Comparison of ENCODE assay signal across 13 cellular contexts in genomic region chr11:4065601-4066377, GRCh38. TPM values are rescaled to one million over a fixed set of nuclear protein-coding genes. Genes with fewer than 3 reads are reported as not detected.
DNase-seq lines count a peak whose midpoint lies in the region; ATAC-seq and TF ChIP-seq lines count a peak whose summit lies in the region.
"Had no signal": no experiment of that assay in that cellular context is flagged by ENCODE, and none has a peak within 500 bp of the region (broad histone marks: within the 10 kb centered on the region; RNA-seq: fewer than 3 reads in every experiment).

No MANE protein-coding gene starts in this region.

- no peak for TF ChIP-seq POLR2A in esophagus squamous epithelium (IDR thresholded peaks at IDR 0.05)
- no peak for TF ChIP-seq POLR2A in GM18505 (IDR thresholded peaks at IDR 0.05; ENCODE audit: borderline replicate concordance, extremely low read depth, insufficient read depth, insufficient read length)

- no peak overlapping the region for H3K4me3 Mint-ChIP-seq in CD4-positive, alpha-beta T cell
- peak overlapping the region; percentile 26 for H3K4me3 Mint-ChIP-seq in natural killer cell
- H3K4me3 Mint-ChIP-seq: nephron had no signal

- 65 to 87% methylated on average over 2 of the region's 2 CpGs for WGBS in esophagus squamous epithelium, 2 donors

- H3K27me3 Mint-ChIP-seq in CD4-positive, alpha-beta T cell = no peaks in the 10 kb centered on the region
- no peaks in the 10 kb centered on the region for H3K27me3 Mint-ChIP-seq in natural killer cell (ENCODE audit: low read depth in 2 of 2)

- no peaks in the 10 kb centered on the region for H3K9me3 Mint-ChIP-seq in CD4-positive, alpha-beta T cell
- no peaks in the 10 kb centered on the region for H3K9me3 Mint-ChIP-seq in natural killer cell
- H3K9me3 Mint-ChIP-seq: nephron had no signal

- no peak overlapping the region for H3K27ac ChIP-seq in CD4-positive, alpha-beta T cell (ENCODE audit: low read depth, low read length)
- peak overlapping the region in 3 of 4 donors; percentile 16 to 28 (median 21) for H3K27ac ChIP-seq in esophagus squamous epithelium
- H3K27ac ChIP-seq: transverse colon had no signal

- no peak for ATAC-seq in CD4-positive, alpha-beta T cell (ENCODE audit: poor library complexity)
- no peak for ATAC-seq in natural killer cell
- ATAC-seq in GM19035 (IDR thresholded peaks at IDR 0.05; ENCODE audit: unreplicated experiment) = no peak
- no peak for ATAC-seq in GM18505 (IDR thresholded peaks at IDR 0.05; ENCODE audit: unreplicated experiment)

- H3K4me1 Mint-ChIP-seq in CD4-positive, alpha-beta T cell (ENCODE audit: low read depth) = peaks cover 70% of the 10 kb centered on the region
- peaks cover 65 to 68% of the 10 kb centered on the region in 2 donors for H3K4me1 Mint-ChIP-seq in natural killer cell

- TF ChIP-seq CTCF in CD4-positive, alpha-beta T cell (IDR thresholded peaks at IDR 0.05) = no peak
- no peak for TF ChIP-seq CTCF in esophagus squamous epithelium (IDR thresholded peaks at IDR 0.05)
- no peak for TF ChIP-seq CTCF in natural killer cell (IDR thresholded peaks at IDR 0.05)

- peaks cover 0 to 62% (median 17%) of the 10 kb centered on the region in 3 donors for H3K4me1 ChIP-seq in esophagus squamous epithelium

- no peaks in the 10 kb centered on the region for H3K27me3 ChIP-seq in CD4-positive, alpha-beta T cell (ENCODE audit: control insufficient read depth, insufficient read depth, low read length)
- no peaks in the 10 kb centered on the region for H3K27me3 ChIP-seq in esophagus squamous epithelium
- H3K27me3 ChIP-seq: transverse colon had no signal

- H3K27ac Mint-ChIP-seq in CD4-positive, alpha-beta T cell = peak overlapping the region; percentile 69
- peak overlapping the region; percentile 13 to 72 for H3K27ac Mint-ChIP-seq in natural killer cell

- POLR2A ChIA-PET in CD4-positive, alpha-beta T cell (lab: Charles Lee) = interaction anchor here (0.6 to 2.6 kb wide), 5 partner anchors 97 to 224 kb away, joined by 3 to 23 read pairs (median 5); partner anchors contain the start of genes RHOG and STIM1

- CTCF ChIA-PET in CD4-positive, alpha-beta T cell (lab: Charles Lee) = interaction anchor here (0.8 to 2.3 kb wide), 5 partner anchors 105 to 257 kb away, joined by 3 to 10 read pairs (median 4); partner anchors contain the start of genes PGAP2 and STIM1

- no peak overlapping the region for H3K4me3 ChIP-seq in esophagus squamous epithelium
- H3K4me3 ChIP-seq: transverse colon had no signal

- no peaks in the 10 kb centered on the region for H3K9me3 ChIP-seq in CD4-positive, alpha-beta T cell (ENCODE audit: control insufficient read depth, low read length)
- H3K9me3 ChIP-seq in esophagus squamous epithelium = no peaks in the 10 kb centered on the region
- H3K9me3 ChIP-seq: transverse colon had no signal

- peaks cover 49% of the 10 kb centered on the region for H3K36me3 Mint-ChIP-seq in CD4-positive, alpha-beta T cell (ENCODE audit: low read depth)
- no peaks in the 10 kb centered on the region for H3K36me3 Mint-ChIP-seq in natural killer cell

- intact Hi-C loops in CD4-positive, alpha-beta T cell (cut with DNase I, micrococcal nuclease) = no loop called here
- intact Hi-C loops in esophagus squamous epithelium (cut with DNase I) = no loop called here
- intact Hi-C loops in natural killer cell (cut with micrococcal nuclease) = no loop called here

- DNase-seq in CD4-positive, alpha-beta T cell = no peak
- DNase-seq in GM03348 (ENCODE audit: low spot score) (peak; percentile 35), esophagus squamous epithelium (lab: John Stamatoyannopoulos, UW) (no peak), natural killer cell (no peak), NCI-H1092 treated with DMSO at 0.1 percent for 48 hours (lab: John Stamatoyannopoulos, UW) (no peak)
- DNase-seq: activated gamma-delta T cell; SHP77 treated with DMSO at 0.1 percent for 48 hours; stimulated activated CD4-positive, alpha-beta T cell treated with anti-CD3 and anti-CD28 coated beads, Interleukin-1b, Interleukin-23, amount 100 ng/mL, for 48 hours; stimulated activated CD8-positive, alpha-beta memory T cell treated with anti-CD3 and anti-CD28 coated beads, Interleukin-4, amount 100 ng/mL, for 48 hours; transverse colon had no signal

- H3K36me3 ChIP-seq in esophagus squamous epithelium = peaks cover 0 to 71% (median 3%) of the 10 kb centered on the region in 3 donors
- H3K36me3 ChIP-seq: transverse colon had no signal

RNA-seq across cellular contexts. Expression of gene RRM1, which starts 28.8 kb away (rescaled TPM):
- total RNA-seq in CD4-positive, alpha-beta T cell = 10 to 100 TPM; 64.7 to 73.1 TPM
- total RNA-seq in esophagus squamous epithelium (10 to 100 TPM; 22.3 to 90.8 (median 60.3) TPM), natural killer cell (10 to 100 TPM; 17.0 to 37.6 (median 24.4) TPM)
